8 cellular contexts compared by ENCODE assay signal in the genomic region with DNA sequence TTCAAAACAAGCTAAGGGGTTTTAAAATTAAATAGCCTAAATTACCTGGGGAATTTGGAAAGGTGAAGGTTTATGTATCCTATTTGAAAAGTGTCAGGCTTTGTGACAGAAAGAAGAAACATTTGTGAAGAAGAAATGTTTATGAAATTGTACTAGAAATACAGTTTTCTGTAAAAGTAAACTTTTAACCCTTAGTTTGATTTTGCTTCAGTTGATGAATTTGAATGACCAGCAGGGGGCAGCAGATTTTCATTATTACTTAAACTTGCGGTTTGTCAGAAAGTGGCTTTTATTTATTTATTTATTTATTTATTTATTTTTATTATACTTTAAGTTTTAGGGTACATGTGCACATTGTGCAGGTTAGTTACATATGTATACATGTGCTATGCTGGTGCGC. TPM values are rescaled to one million over a fixed set of nuclear protein-coding genes. Genes with fewer than 3 reads are reported as not detected.
DNase-seq lines count a peak whose midpoint lies in the region; ATAC-seq, FAIRE-seq and TF ChIP-seq lines count a peak whose summit lies in the region.
"Had no signal": no experiment of that assay in that cellular context is flagged by ENCODE, and none has a peak within 500 bp of the region (broad histone marks: within the 10 kb centered on the region; RNA-seq: fewer than 3 reads in every experiment).

No MANE protein-coding gene starts in this region.

- H3K4me1 ChIP-seq in liver (ENCODE audit: control insufficient read depth in 4 of 4, insufficient read depth in 4 of 4, low read length in 3 of 4) = peaks cover 0 to 3% (median 0%) of the 10 kb centered on the region in 4 donors

- no peaks in the 10 kb centered on the region for H3K4me1 Mint-ChIP-seq in activated CD8-positive, alpha-beta T cell treated with anti-CD3 and anti-CD28 coated beads, Interleukin-2, amount 10 ng/mL, durations not matched to agents 7 days and 5 days (ENCODE audit: low read depth)
- H3K4me1 Mint-ChIP-seq: T-cell had no signal

- POLR2A ChIA-PET in activated CD8-positive, alpha-beta T cell treated with anti-CD3 and anti-CD28 coated beads, Interleukin-2, amount 10 ng/mL, durations not matched to agents 7 days and 5 days (lab: Charles Lee) = no interaction called here

- no peak overlapping the region for H3K4me3 ChIP-seq in liver (ENCODE audit: low read depth in 1 of 3, low read length in 3 of 3)

- H3K36me3 Mint-ChIP-seq in activated CD8-positive, alpha-beta T cell treated with anti-CD3 and anti-CD28 coated beads, Interleukin-2, amount 10 ng/mL, durations not matched to agents 7 days and 5 days (ENCODE audit: low read depth) = peaks cover 58% of the 10 kb centered on the region

- H3K27me3 Mint-ChIP-seq in activated CD8-positive, alpha-beta T cell treated with anti-CD3 and anti-CD28 coated beads, Interleukin-2, amount 10 ng/mL, durations not matched to agents 7 days and 5 days (ENCODE audit: low read depth) = no peaks in the 10 kb centered on the region
- H3K27me3 Mint-ChIP-seq: T-cell had no signal

- no peak overlapping the region for H3K9ac ChIP-seq in liver (ENCODE audit: low read depth in 1 of 2, low read length in 2 of 2)

- no peak overlapping the region for H3K27ac Mint-ChIP-seq in activated CD8-positive, alpha-beta T cell treated with anti-CD3 and anti-CD28 coated beads, Interleukin-2, amount 10 ng/mL, durations not matched to agents 7 days and 5 days
- H3K27ac Mint-ChIP-seq: T-cell had no signal

- peak; percentile 44 for TF ChIP-seq CTCF in liver (IDR thresholded peaks at IDR 0.05; ENCODE audit: low read depth, low read length, missing input control)

- H3K36me3 ChIP-seq in liver (ENCODE audit: control insufficient read depth in 4 of 4, insufficient read depth in 3 of 4, low read depth in 1 of 4, low read length in 3 of 4) = peaks cover 3 to 42% (median 28%) of the 10 kb centered on the region in 4 donors

- H3K27me3 ChIP-seq in liver (ENCODE audit: control insufficient read depth in 4 of 4, insufficient read depth in 4 of 4, low read length in 3 of 4) = no peaks in the 10 kb centered on the region

- TF ChIP-seq RAD21 in liver (IDR thresholded peaks at IDR 0.05) = peak; percentile 51 to 61

- H3K9me3 ChIP-seq in liver (ENCODE audit: control insufficient read depth in 4 of 4, low read length in 3 of 4) = no peaks in the 10 kb centered on the region

- H3K4me3 Mint-ChIP-seq in activated CD8-positive, alpha-beta T cell treated with anti-CD3 and anti-CD28 coated beads, Interleukin-2, amount 10 ng/mL, durations not matched to agents 7 days and 5 days = no peak overlapping the region
- H3K4me3 Mint-ChIP-seq: T-cell had no signal

- H3K27ac ChIP-seq in liver (ENCODE audit: low read depth in 1 of 2, low read length in 2 of 2) (no peak overlapping the region), caudate nucleus (ENCODE audit: low read depth, low read length) (no peak overlapping the region)

- CTCF ChIA-PET in activated CD8-positive, alpha-beta T cell treated with anti-CD3 and anti-CD28 coated beads, Interleukin-2, amount 10 ng/mL, durations not matched to agents 7 days and 5 days (lab: Charles Lee) = interaction anchor here (0.9 kb wide), 1 partner anchor 9 kb away, joined by 3 read pairs; no protein-coding TSS in a partner anchor

- no peak for ATAC-seq in activated CD8-positive, alpha-beta T cell treated with anti-CD3 and anti-CD28 coated beads, Interleukin-2, amount 10 ng/mL, durations not matched to agents 7 days and 5 days
- ATAC-seq in HG03565 (IDR thresholded peaks at IDR 0.05; ENCODE audit: unreplicated experiment) = no peak
- ATAC-seq: T-cell had no signal

- peaks cover 5% of the 10 kb centered on the region for H3K9me3 Mint-ChIP-seq in activated CD8-positive, alpha-beta T cell treated with anti-CD3 and anti-CD28 coated beads, Interleukin-2, amount 10 ng/mL, durations not matched to agents 7 days and 5 days (ENCODE audit: insufficient read depth)

- 64% methylated on average over 1 of the region's 2 CpGs for WGBS in liver

- FAIRE-seq in frontal cortex (lab: Jason Lieb, UNC) = no peak

- DNase-seq in Daoy (ENCODE audit: low read depth) (peak; percentile 15), KG1 (lab: John Stamatoyannopoulos, UW) (peak; percentile 35), caudate nucleus (lab: John Stamatoyannopoulos, UW) (no peak), frontal cortex (ENCODE audit: low spot score in 2 of 2) (no peak)
- DNase-seq in activated CD8-positive, alpha-beta T cell treated with anti-CD3 and anti-CD28 coated beads, Interleukin-2, amount 10 ng/mL, durations not matched to agents 7 days and 5 days = peak; percentile 42

TF ChIP-seq in liver, 16 proteins besides CTCF, POLR2A, EP300 and RAD21:
- no peak for TF ChIP-seq FOXA2 (IDR thresholded peaks at IDR 0.05)
- TF ChIP-seq, protein P1, sequence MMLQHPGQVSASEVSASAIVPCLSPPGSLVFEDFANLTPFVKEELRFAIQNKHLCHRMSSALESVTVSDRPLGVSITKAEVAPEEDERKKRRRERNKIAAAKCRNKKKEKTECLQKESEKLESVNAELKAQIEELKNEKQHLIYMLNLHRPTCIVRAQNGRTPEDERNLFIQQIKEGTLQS (IDR thresholded peaks at IDR 0.05) = no peak
- no peak for TF ChIP-seq SP1 (IDR thresholded peaks at IDR 0.05)
- TF ChIP-seq GABPA (IDR thresholded peaks at IDR 0.05 in 1 of 2, conservative IDR thresholded peaks at IDR 0.05 in 1 of 2) = no peak
- no peak for TF ChIP-seq TAF1 (conservative IDR thresholded peaks at IDR 0.05)
- no peak for TF ChIP-seq NR2F2 (IDR thresholded peaks at IDR 0.05)
- no peak for TF ChIP-seq HNF4G (IDR thresholded peaks at IDR 0.05)
- TF ChIP-seq HNF4A (conservative IDR thresholded peaks at IDR 0.05) = no peak
- TF ChIP-seq, protein P2, sequence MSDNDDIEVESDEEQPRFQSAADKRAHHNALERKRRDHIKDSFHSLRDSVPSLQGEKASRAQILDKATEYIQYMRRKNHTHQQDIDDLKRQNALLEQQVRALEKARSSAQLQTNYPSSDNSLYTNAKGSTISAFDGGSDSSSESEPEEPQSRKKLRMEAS (IDR thresholded peaks at IDR 0.05) = no peak
- TF ChIP-seq, protein P3, sequence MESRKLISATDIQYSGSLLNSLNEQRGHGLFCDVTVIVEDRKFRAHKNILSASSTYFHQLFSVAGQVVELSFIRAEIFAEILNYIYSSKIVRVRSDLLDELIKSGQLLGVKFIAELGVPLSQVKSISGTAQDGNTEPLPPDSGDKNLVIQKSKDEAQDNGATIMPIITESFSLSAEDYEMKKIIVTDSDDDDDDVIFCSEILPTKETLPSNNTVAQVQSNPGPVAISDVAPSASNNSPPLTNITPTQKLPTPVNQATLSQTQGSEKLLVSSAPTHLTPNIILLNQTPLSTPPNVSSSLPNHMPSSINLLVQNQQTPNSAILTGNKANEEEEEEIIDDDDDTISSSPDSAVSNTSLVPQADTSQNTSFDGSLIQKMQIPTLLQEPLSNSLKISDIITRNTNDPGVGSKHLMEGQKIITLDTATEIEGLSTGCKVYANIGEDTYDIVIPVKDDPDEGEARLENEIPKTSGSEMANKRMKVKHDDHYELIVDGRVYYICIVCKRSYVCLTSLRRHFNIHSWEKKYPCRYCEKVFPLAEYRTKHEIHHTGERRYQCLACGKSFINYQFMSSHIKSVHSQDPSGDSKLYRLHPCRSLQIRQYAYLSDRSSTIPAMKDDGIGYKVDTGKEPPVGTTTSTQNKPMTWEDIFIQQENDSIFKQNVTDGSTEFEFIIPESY (IDR thresholded peaks at IDR 0.05) = no peak
- TF ChIP-seq FOXA1 (IDR thresholded peaks at IDR 0.05) = no peak
- no peak for TF ChIP-seq EGR1 (IDR thresholded peaks at IDR 0.05; ENCODE audit: low read depth in 2 of 2)
- TF ChIP-seq YY1 (IDR thresholded peaks at IDR 0.05) = no peak
- TF ChIP-seq RXRA (IDR thresholded peaks at IDR 0.05) = no peak
- TF ChIP-seq, protein P4, sequence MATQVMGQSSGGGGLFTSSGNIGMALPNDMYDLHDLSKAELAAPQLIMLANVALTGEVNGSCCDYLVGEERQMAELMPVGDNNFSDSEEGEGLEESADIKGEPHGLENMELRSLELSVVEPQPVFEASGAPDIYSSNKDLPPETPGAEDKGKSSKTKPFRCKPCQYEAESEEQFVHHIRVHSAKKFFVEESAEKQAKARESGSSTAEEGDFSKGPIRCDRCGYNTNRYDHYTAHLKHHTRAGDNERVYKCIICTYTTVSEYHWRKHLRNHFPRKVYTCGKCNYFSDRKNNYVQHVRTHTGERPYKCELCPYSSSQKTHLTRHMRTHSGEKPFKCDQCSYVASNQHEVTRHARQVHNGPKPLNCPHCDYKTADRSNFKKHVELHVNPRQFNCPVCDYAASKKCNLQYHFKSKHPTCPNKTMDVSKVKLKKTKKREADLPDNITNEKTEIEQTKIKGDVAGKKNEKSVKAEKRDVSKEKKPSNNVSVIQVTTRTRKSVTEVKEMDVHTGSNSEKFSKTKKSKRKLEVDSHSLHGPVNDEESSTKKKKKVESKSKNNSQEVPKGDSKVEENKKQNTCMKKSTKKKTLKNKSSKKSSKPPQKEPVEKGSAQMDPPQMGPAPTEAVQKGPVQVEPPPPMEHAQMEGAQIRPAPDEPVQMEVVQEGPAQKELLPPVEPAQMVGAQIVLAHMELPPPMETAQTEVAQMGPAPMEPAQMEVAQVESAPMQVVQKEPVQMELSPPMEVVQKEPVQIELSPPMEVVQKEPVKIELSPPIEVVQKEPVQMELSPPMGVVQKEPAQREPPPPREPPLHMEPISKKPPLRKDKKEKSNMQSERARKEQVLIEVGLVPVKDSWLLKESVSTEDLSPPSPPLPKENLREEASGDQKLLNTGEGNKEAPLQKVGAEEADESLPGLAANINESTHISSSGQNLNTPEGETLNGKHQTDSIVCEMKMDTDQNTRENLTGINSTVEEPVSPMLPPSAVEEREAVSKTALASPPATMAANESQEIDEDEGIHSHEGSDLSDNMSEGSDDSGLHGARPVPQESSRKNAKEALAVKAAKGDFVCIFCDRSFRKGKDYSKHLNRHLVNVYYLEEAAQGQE (IDR thresholded peaks at IDR 0.05) = no peak
- no peak for TF ChIP-seq JUND (IDR thresholded peaks at IDR 0.05)

RNA-seq across cellular contexts. Expression of a gene that starts 58.1 kb away (rescaled TPM):
- total RNA-seq in Daoy (2014; rRNA removed; shearing (Covaris generic)) = 16.1 and 17.2 TPM in 2 replicates
- total RNA-seq in activated CD8-positive, alpha-beta T cell treated with anti-CD3 and anti-CD28 coated beads, Interleukin-2, amount 10 ng/mL, durations not matched to agents 7 days and 5 days = 100 to 1,000 TPM; 103 to 104 TPM
- 100 to 1,000 TPM in 1 of 2 donors, 10 to 100 TPM in 1; 45.4 to 154 TPM for total RNA-seq in liver
- polyA plus RNA-seq in liver = 100 to 1,000 TPM in 1 of 2 donors, 10 to 100 TPM in 1; 68.3 to 110 TPM
- 176 TPM for total RNA-seq in frontal cortex

Comparison
In these comparisons a context has a peak if more than half of its experiments do, and no peak if none do; other contexts are left out.
1. DNase-seq: peak in Daoy (single experiment), KG1 (single experiment) and activated CD8-positive, alpha-beta T cell treated with anti-CD3 and anti-CD28 coated beads, Interleukin-2, amount 10 ng/mL, durations not matched to agents 7 days and 5 days (single experiment); none in caudate nucleus (0 of 61) and frontal cortex (0 of 2).